Comparison of ENCODE assay signal across 29 cellular contexts in genomic region chr3:156644958-156645357, GRCh38.
"Had no signal": no experiment of that assay in that cellular context is flagged by ENCODE, and none has a peak within 500 bp of the region (broad histone marks: within the 10 kb centered on the region; RNA-seq: fewer than 3 reads in every experiment).

No MANE protein-coding gene starts in this region.

- H3K4me1 ChIP-seq: ascending aorta, colonic mucosa, SJCRH30 had no signal

- H3K27me3 ChIP-seq: ascending aorta, cardiac muscle cell, colonic mucosa, SJCRH30 had no signal

- DNase-seq: activated B cell treated with CpG ODN at 0.5 μM for 24 hours; activated CD4-positive, alpha-beta T cell treated with anti-CD3 and anti-CD28 coated beads for 48 hours; activated CD4-positive, alpha-beta T cell treated with anti-CD3 and anti-CD28 coated beads, Interleukin-2, amount 50 U/mL, for 4 hours; activated CD4-positive, CD25-positive, alpha-beta regulatory T cell treated with anti-CD3 and anti-CD28 coated beads, Interleukin-2, amount 50 U/mL, for 72 hours; activated CD8-positive, alpha-beta memory T cell treated with anti-CD3 and anti-CD28 coated beads, Interleukin-2, amount 10 ng/mL, durations not matched to agents 7 days and 5 days; activated CD8-positive, alpha-beta memory T cell treated with anti-CD3 and anti-CD28 coated beads, Interleukin-2, amount 50 U/mL, for 48 hours; activated effector memory CD4-positive, alpha-beta T cell treated with Interleukin-2 at 50 U/mL for 16 hours; activated naive CD4-positive, alpha-beta T cell treated with anti-CD3 and anti-CD28 coated beads, Interleukin-2, amount 50 U/mL, for 16 hours; activated naive CD8-positive, alpha-beta T cell treated with anti-CD3 and anti-CD28 coated beads, Interleukin-2, amount 10 ng/mL, durations not matched to agents 7 days and 5 days; activated T-cell treated with anti-CD3 and anti-CD28 coated beads, Interleukin-2, amount 50 U/mL, for 48 hours; amygdala; colonic mucosa; NCI-H1105; NCI-H1436; NCI-H1694; NCI-H1930; NCI-H2081 treated with DMSO at 0.1 percent for 48 hours; NCI-H345; NCI-H524 treated with DMSO at 0.1 percent for 48 hours; SHP77; SJCRH30; SK-N-SH; T-cell; T-helper 17 cell had no signal

- H3K9ac ChIP-seq: SK-N-SH had no signal

- ATAC-seq: activated CD8-positive, alpha-beta memory T cell treated with anti-CD3 and anti-CD28 coated beads, Interleukin-2, amount 10 ng/mL, durations not matched to agents 7 days and 5 days; Panc1; T-cell; T-helper 17 cell had no signal

- H3K4me2 ChIP-seq: SK-N-SH had no signal

- H3K9me3 Mint-ChIP-seq: central memory CD8-positive, alpha-beta T cell had no signal

- H3K36me3 Mint-ChIP-seq: T-cell had no signal

- H3K4me3 Mint-ChIP-seq: activated B cell treated with CpG ODN at 0.5 μM for 24 hours; central memory CD8-positive, alpha-beta T cell; T-helper 17 cell had no signal

- H3K27ac ChIP-seq: ascending aorta, colonic mucosa, SJCRH30, VCaP had no signal

- H3K4me3 ChIP-seq: ascending aorta, cardiac muscle cell, colonic mucosa, SJCRH30 had no signal

- H3K27ac Mint-ChIP-seq: activated B cell treated with CpG ODN at 0.5 μM for 24 hours, T-helper 17 cell had no signal

- H3K9me3 ChIP-seq: ascending aorta, colonic mucosa, SJCRH30, SK-N-SH had no signal

- H3K27me3 Mint-ChIP-seq: activated CD8-positive, alpha-beta memory T cell treated with anti-CD3 and anti-CD28 coated beads, Interleukin-2, amount 10 ng/mL, durations not matched to agents 7 days and 5 days; activated naive CD8-positive, alpha-beta T cell treated with anti-CD3 and anti-CD28 coated beads, Interleukin-2, amount 10 ng/mL, durations not matched to agents 7 days and 5 days; T-helper 17 cell had no signal

- H3K36me3 ChIP-seq: ascending aorta, cardiac muscle cell, colonic mucosa, SJCRH30 had no signal
